ENCODE assay signal across 19 cellular contexts in genomic region chr6:91020741-91021140, GRCh38.
A peak's percentile ranks its signal among the peaks of the same experiment; 100 is the strongest.
DNase-seq lines count a peak whose midpoint lies in the region; ATAC-seq and TF ChIP-seq lines count a peak whose summit lies in the region.
"Had no signal": no experiment of that assay in that cellular context is flagged by ENCODE, and none has a peak within 500 bp of the region (broad histone marks: within the 10 kb centered on the region; RNA-seq: fewer than 3 reads in every experiment).

No MANE protein-coding gene starts in this region.

- POLR2A ChIA-PET in CD8-positive, alpha-beta memory T cell (lab: Charles Lee) = no interaction called here
- POLR2A ChIA-PET in Caco-2 (lab: Charles Lee) = no interaction called here

- WGBS in testis, 2 donors = 61 to 65% methylated on average over 1 of the region's 1 CpG
- WGBS in smooth muscle cell (ENCODE audit: low lambda C conversion rate) = 39% methylated on average over 1 of the region's 1 CpG

- no peak overlapping the region for H3K27ac ChIP-seq in CD8-positive, alpha-beta memory T cell (ENCODE audit: low read depth, low read length)
- H3K27ac ChIP-seq in testis (no peak overlapping the region), smooth muscle cell (ENCODE audit: low read depth) (no peak overlapping the region)
- H3K27ac ChIP-seq: heart left ventricle, tibial artery had no signal

- TF ChIP-seq POLR2A in testis (IDR thresholded peaks at IDR 0.05) = no peak

- H3K27me3 Mint-ChIP-seq in CD8-positive, alpha-beta memory T cell = peaks cover 0 to 6% of the 10 kb centered on the region in 2 donors
- H3K27me3 Mint-ChIP-seq in Caco-2 (ENCODE audit: insufficient read depth, unreplicated experiment) = peaks cover 2% of the 10 kb centered on the region
- H3K27me3 Mint-ChIP-seq: activated CD4-positive, alpha-beta T cell treated with anti-CD3 and anti-CD28 coated beads, Interleukin-2, amount 10 ng/mL, durations not matched to agents 24 days and 14 days had no signal

- no peak overlapping the region for H3K9ac ChIP-seq in smooth muscle cell (ENCODE audit: low read depth)

- TF ChIP-seq CTCF in GM10266 (IDR thresholded peaks at IDR 0.05; ENCODE audit: control insufficient read depth, insufficient read depth, low read depth, missing control alignments) (no peak), Caco-2 (IDR thresholded peaks at IDR 0.05; ENCODE audit: insufficient read depth in 1 of 2, low read depth in 1 of 2, low read length in 1 of 2, severe bottlenecking in 1 of 2, unreplicated experiment in 1 of 2) (no peak), testis (IDR thresholded peaks at IDR 0.05) (no peak), smooth muscle cell (IDR thresholded peaks at IDR 0.05; ENCODE audit: borderline replicate concordance, insufficient read depth, poor library complexity, severe bottlenecking) (no peak)

- H3F3A ChIP-seq in smooth muscle cell (ENCODE audit: low read depth) = no peaks in the 10 kb centered on the region

- DNase-seq in GM10266 (ENCODE audit: extremely low spot score) = peak; percentile 24
- DNase-seq in CD8-positive, alpha-beta memory T cell = no peak
- no peak for DNase-seq in Caco-2
- no peak for DNase-seq in testis
- DNase-seq in smooth muscle cell (lab: John Stamatoyannopoulos, UW; ENCODE audit: unreplicated experiment) = no peak
- DNase-seq: activated CD4-positive, alpha-beta T cell treated with anti-CD3 and anti-CD28 coated beads, Interleukin-2, amount 10 ng/mL, durations not matched to agents 24 days and 14 days; activated T-cell treated with anti-CD3 and anti-CD28 coated beads, Interleukin-2, amount 50 U/mL, for 1 hour; amniotic stem cell; COR-L47; heart left ventricle; KG1; kidney; NCI-H187; NCI-H748 treated with DMSO at 0.1 percent for 48 hours; tibial artery had no signal

- H3K4me1 Mint-ChIP-seq in CD8-positive, alpha-beta memory T cell = no peaks in the 10 kb centered on the region
- no peaks in the 10 kb centered on the region for H3K4me1 Mint-ChIP-seq in Caco-2 (ENCODE audit: low read depth, unreplicated experiment)
- H3K4me1 Mint-ChIP-seq: activated CD4-positive, alpha-beta T cell treated with anti-CD3 and anti-CD28 coated beads, Interleukin-2, amount 10 ng/mL, durations not matched to agents 24 days and 14 days had no signal

- no peak overlapping the region for H3K4me2 ChIP-seq in smooth muscle cell

- H2AFZ ChIP-seq in smooth muscle cell (ENCODE audit: low read depth) = no peak overlapping the region

- H3K27ac Mint-ChIP-seq in CD8-positive, alpha-beta memory T cell = no peak overlapping the region
- H3K27ac Mint-ChIP-seq in Caco-2 (ENCODE audit: unreplicated experiment) = no peak overlapping the region
- H3K27ac Mint-ChIP-seq: activated CD4-positive, alpha-beta T cell treated with anti-CD3 and anti-CD28 coated beads, Interleukin-2, amount 10 ng/mL, durations not matched to agents 24 days and 14 days; T-helper 2 cell treated with Interferon-gamma antibody and Interleukin-4, amounts not matched to agents 5 μg/mL and 100 μg/mL, for 36 hours had no signal

- no peaks in the 10 kb centered on the region for H3K79me2 ChIP-seq in smooth muscle cell (ENCODE audit: low read depth)

- no peaks in the 10 kb centered on the region for H3K9me3 ChIP-seq in CD8-positive, alpha-beta memory T cell (ENCODE audit: low read length)
- H3K9me3 ChIP-seq in Caco-2 (no peaks in the 10 kb centered on the region), testis (no peaks in the 10 kb centered on the region), smooth muscle cell (replicated peaks; ENCODE audit: low read depth) (no peaks in the 10 kb centered on the region)
- H3K9me3 ChIP-seq: heart left ventricle, tibial artery had no signal

- no TSS peak for BruUV-seq in Caco-2 (replicated peaks; lab: Mats Ljungman, UMichigan)

- H3K36me3 Mint-ChIP-seq in CD8-positive, alpha-beta memory T cell = no peaks in the 10 kb centered on the region
- no peaks in the 10 kb centered on the region for H3K36me3 Mint-ChIP-seq in Caco-2 (ENCODE audit: insufficient read depth, unreplicated experiment)

- H3K9me3 Mint-ChIP-seq in CD8-positive, alpha-beta memory T cell = peaks cover 0 to 2% (median 0%) of the 10 kb centered on the region in 5 donors
- no peaks in the 10 kb centered on the region for H3K9me3 Mint-ChIP-seq in Caco-2 (ENCODE audit: unreplicated experiment)
- H3K9me3 Mint-ChIP-seq: activated CD4-positive, alpha-beta T cell treated with anti-CD3 and anti-CD28 coated beads, Interleukin-2, amount 10 ng/mL, durations not matched to agents 24 days and 14 days; T-helper 2 cell treated with Interferon-gamma antibody and Interleukin-4, amounts not matched to agents 5 μg/mL and 100 μg/mL, for 36 hours had no signal

- intact Hi-C loops in Caco-2 (cut with micrococcal nuclease; ENCODE audit: unreplicated experiment) = no loop called here
- intact Hi-C loops in testis (cut with DNase I; ENCODE audit: low total_unique reads) = no loop called here

- ATAC-seq in GM19023 (IDR thresholded peaks at IDR 0.05; ENCODE audit: unreplicated experiment) = peak; percentile 78
- ATAC-seq in HG02588 (IDR thresholded peaks at IDR 0.05; ENCODE audit: unreplicated experiment) = peak; percentile 57
- peak; percentile 85 for ATAC-seq in HG03342 (IDR thresholded peaks at IDR 0.05; ENCODE audit: unreplicated experiment)
- ATAC-seq: heart left ventricle had no signal

- CTCF ChIA-PET in CD8-positive, alpha-beta memory T cell (lab: Charles Lee) = no interaction called here
- CTCF ChIA-PET in Caco-2 (lab: Charles Lee) = no interaction called here

- H3K36me3 ChIP-seq in CD8-positive, alpha-beta memory T cell (ENCODE audit: insufficient read depth, low read length) = no peaks in the 10 kb centered on the region
- H3K36me3 ChIP-seq in Caco-2 (ENCODE audit: control insufficient read depth, insufficient read depth, low read length) (no peaks in the 10 kb centered on the region), testis (ENCODE audit: low read depth, missing control alignments) (no peaks in the 10 kb centered on the region), smooth muscle cell (ENCODE audit: low read depth) (no peaks in the 10 kb centered on the region)
- H3K36me3 ChIP-seq: heart left ventricle, tibial artery had no signal

- H4K20me1 ChIP-seq in smooth muscle cell (ENCODE audit: low read depth) = no peaks in the 10 kb centered on the region

- H3K4me3 Mint-ChIP-seq in CD8-positive, alpha-beta memory T cell = no peak overlapping the region
- no peak overlapping the region for H3K4me3 Mint-ChIP-seq in Caco-2 (ENCODE audit: unreplicated experiment)
- H3K4me3 Mint-ChIP-seq: activated CD4-positive, alpha-beta T cell treated with anti-CD3 and anti-CD28 coated beads, Interleukin-2, amount 10 ng/mL, durations not matched to agents 24 days and 14 days; T-helper 2 cell treated with Interferon-gamma antibody and Interleukin-4, amounts not matched to agents 5 μg/mL and 100 μg/mL, for 36 hours had no signal

- H3K4me3 ChIP-seq in CD8-positive, alpha-beta memory T cell (ENCODE audit: low read length) = no peak overlapping the region
- H3K4me3 ChIP-seq in Caco-2 (ENCODE audit: low read depth, low read length) = no peak overlapping the region
- H3K4me3 ChIP-seq in testis = no peak overlapping the region
- no peak overlapping the region for H3K4me3 ChIP-seq in smooth muscle cell
- H3K4me3 ChIP-seq: heart left ventricle, tibial artery had no signal

- H3K4me1 ChIP-seq in CD8-positive, alpha-beta memory T cell (ENCODE audit: insufficient read depth, low read length) = no peaks in the 10 kb centered on the region
- H3K4me1 ChIP-seq in Caco-2 (no peaks in the 10 kb centered on the region), testis (no peaks in the 10 kb centered on the region), smooth muscle cell (ENCODE audit: low read depth) (no peaks in the 10 kb centered on the region)
- H3K4me1 ChIP-seq: heart left ventricle, tibial artery had no signal

- H3K27me3 ChIP-seq in CD8-positive, alpha-beta memory T cell (ENCODE audit: insufficient read depth, low read length, poor library complexity, severe bottlenecking) = no peaks in the 10 kb centered on the region
- no peaks in the 10 kb centered on the region for H3K27me3 ChIP-seq in Caco-2 (replicated peaks; ENCODE audit: control insufficient read depth, insufficient read depth, low read length)
- H3K27me3 ChIP-seq in testis = no peaks in the 10 kb centered on the region
- no peaks in the 10 kb centered on the region for H3K27me3 ChIP-seq in smooth muscle cell (ENCODE audit: low read depth)
- H3K27me3 ChIP-seq: heart left ventricle, tibial artery had no signal
